ENCODE assay signal across 8 cellular contexts in genomic region chr14:59126714-59127436, GRCh38.
DNase-seq lines count a peak whose midpoint lies in the region; ATAC-seq, FAIRE-seq and TF ChIP-seq lines count a peak whose summit lies in the region.

No MANE protein-coding gene starts in this region.

- no peaks in the 10 kb centered on the region for H3K36me3 ChIP-seq in pancreas

- POLR2A ChIA-PET in activated CD4-positive, alpha-beta T cell treated with anti-CD3 and anti-CD28 coated beads, Interleukin-2, amount 10 ng/mL, durations not matched to agents 7 days and 5 days (lab: Charles Lee) = no interaction called here

- no peaks in the 10 kb centered on the region for H3K4me1 Mint-ChIP-seq in activated CD4-positive, alpha-beta T cell treated with anti-CD3 and anti-CD28 coated beads, Interleukin-2, amount 10 ng/mL, durations not matched to agents 7 days and 5 days

- no peak overlapping the region for H3K27ac ChIP-seq in pancreas

- no peak overlapping the region for H3K4me3 Mint-ChIP-seq in activated CD4-positive, alpha-beta T cell treated with anti-CD3 and anti-CD28 coated beads, Interleukin-2, amount 10 ng/mL, durations not matched to agents 7 days and 5 days

- no peak overlapping the region for H3K27ac Mint-ChIP-seq in activated CD4-positive, alpha-beta T cell treated with anti-CD3 and anti-CD28 coated beads, Interleukin-2, amount 10 ng/mL, durations not matched to agents 7 days and 5 days

- DNase-seq in ACHN = peak; percentile 57
- peak; percentile 25 for DNase-seq in GDM1 (lab: John Stamatoyannopoulos, UW)
- peak; percentile 37 for DNase-seq in NCI-H226
- peak; percentile 42 for DNase-seq in activated CD4-positive, alpha-beta T cell treated with anti-CD3 and anti-CD28 coated beads, Interleukin-2, amount 10 ng/mL, durations not matched to agents 7 days and 5 days
- peak; percentile 51 for DNase-seq in globus pallidus (ENCODE audit: low spot score)
- DNase-seq in pancreas = peak in 1 of 6 donors; percentile 40

- peaks cover 19% of the 10 kb centered on the region for H3K27me3 Mint-ChIP-seq in activated CD4-positive, alpha-beta T cell treated with anti-CD3 and anti-CD28 coated beads, Interleukin-2, amount 10 ng/mL, durations not matched to agents 7 days and 5 days

- peak; percentile 85 for ATAC-seq in HG02885 (IDR thresholded peaks at IDR 0.05; ENCODE audit: poor library complexity, unreplicated experiment)
- ATAC-seq in pancreas = peak; percentile 84 to 96 (median 94)
- no peak for ATAC-seq in HG03095 (IDR thresholded peaks at IDR 0.05; ENCODE audit: unreplicated experiment)

- no peaks in the 10 kb centered on the region for H3K9me3 Mint-ChIP-seq in activated CD4-positive, alpha-beta T cell treated with anti-CD3 and anti-CD28 coated beads, Interleukin-2, amount 10 ng/mL, durations not matched to agents 7 days and 5 days

- no peaks in the 10 kb centered on the region for H3K36me3 Mint-ChIP-seq in activated CD4-positive, alpha-beta T cell treated with anti-CD3 and anti-CD28 coated beads, Interleukin-2, amount 10 ng/mL, durations not matched to agents 7 days and 5 days (ENCODE audit: low read depth)

- H3K27me3 ChIP-seq in pancreas = peaks cover 0 to 8% (median 3%) of the 10 kb centered on the region in 4 donors

- H3K4me1 ChIP-seq in pancreas = no peaks in the 10 kb centered on the region

- H3K4me3 ChIP-seq in pancreas = no peak overlapping the region

- CTCF ChIA-PET in activated CD4-positive, alpha-beta T cell treated with anti-CD3 and anti-CD28 coated beads, Interleukin-2, amount 10 ng/mL, durations not matched to agents 7 days and 5 days (lab: Charles Lee) = interaction anchor here (1.0 kb wide), 1 partner anchor 8 kb away, joined by 3 read pairs; no protein-coding TSS in a partner anchor

- FAIRE-seq in pancreas (lab: Jason Lieb, UNC) = peak; percentile 92

- in situ Hi-C loops in ACHN (cut with HindIII; ENCODE audit: low pct_ligation_motif_present, low pct_unique_long_range_greater_than_20kb, low sequenced_read_pairs) = loop anchor here (25.0 kb wide), 1 partner anchor 310 kb away; no protein-coding TSS in a partner anchor

- peak; percentile 58 to 79 (median 68) for TF ChIP-seq CTCF in pancreas (IDR thresholded peaks at IDR 0.05)

- H3K9me3 ChIP-seq in pancreas = no peaks in the 10 kb centered on the region

- intact Hi-C loops in pancreas (cut with DNase I) = loop anchor here in 1 of 3 donors (2.0 kb wide), 1 partner anchor 316 kb away; no protein-coding TSS in a partner anchor

- WGBS in pancreas, 2 donors = 30 to 34% methylated on average over 4 of the region's 4 CpGs
